In genomic region chr14:59427653-59428578, GRCh38 we compare ENCODE assay signal across 11 cellular contexts.
A peak's percentile ranks its signal among the peaks of the same experiment; 100 is the strongest.
DNase-seq lines count a peak whose midpoint lies in the region; ATAC-seq and FAIRE-seq lines count a peak whose summit lies in the region.
"Had no signal": no experiment of that assay in that cellular context is flagged by ENCODE, and none has a peak within 500 bp of the region (broad histone marks: within the 10 kb centered on the region; RNA-seq: fewer than 3 reads in every experiment).

No MANE protein-coding gene starts in this region.

- H3K27me3 ChIP-seq in subcutaneous abdominal adipose tissue (ENCODE audit: control insufficient read depth in 5 of 5, insufficient read depth in 4 of 5, low read length in 5 of 5), result no peaks in the 10 kb centered on the region

- DNase-seq in NCI-H2171 treated with DMSO at 0.1 percent for 48 hours (lab: John Stamatoyannopoulos, UW), result peak; percentile 41
- peak; percentile 33 for DNase-seq in cerebellar cortex (ENCODE audit: low spot score)
- peak; percentile 20 for DNase-seq in kidney tubule cell (ENCODE audit: low spot score)
- DNase-seq in NOMO-1 (lab: John Stamatoyannopoulos, UW; ENCODE audit: unreplicated experiment in 2 of 2), result no peak
- DNase-seq in urothelium cell line (ENCODE audit: low spot score), result no peak
- DNase-seq: activated CD8-positive, alpha-beta memory T cell treated with anti-CD3 and anti-CD28 coated beads, Interleukin-2, amount 50 U/mL, for 48 hours; naive thymus-derived CD4-positive, alpha-beta T cell; NCI-H526 treated with DMSO at 0.1 percent for 48 hours; T-helper 17 cell had no signal

- peaks cover 10 to 43% (median 37%) of the 10 kb centered on the region in 5 donors for H3K4me1 ChIP-seq in subcutaneous abdominal adipose tissue (ENCODE audit: control insufficient read depth in 5 of 5, insufficient read depth in 5 of 5, low read length in 5 of 5)

- ATAC-seq in GM21619 (IDR thresholded peaks at IDR 0.05; ENCODE audit: unreplicated experiment), result no peak
- ATAC-seq: naive thymus-derived CD4-positive, alpha-beta T cell; T-helper 17 cell had no signal

- no peak for FAIRE-seq in urothelium cell line (lab: Jason Lieb, UNC)

- peak overlapping the region; percentile 77 for H3K27ac ChIP-seq in subcutaneous abdominal adipose tissue (ENCODE audit: low read depth, low read length)

- H3K9ac ChIP-seq in subcutaneous abdominal adipose tissue (ENCODE audit: low read length in 5 of 5), result no peak overlapping the region

- no peak overlapping the region for H3K4me3 ChIP-seq in subcutaneous abdominal adipose tissue (ENCODE audit: low read depth in 1 of 5, low read length in 5 of 5)

- H3K36me3 ChIP-seq in subcutaneous abdominal adipose tissue (ENCODE audit: control insufficient read depth in 5 of 5, insufficient read depth in 5 of 5, low read length in 5 of 5), result peaks cover 0 to 5% (median 0%) of the 10 kb centered on the region in 5 donors

- no peaks in the 10 kb centered on the region for H3K9me3 ChIP-seq in subcutaneous abdominal adipose tissue (ENCODE audit: control insufficient read depth in 5 of 5, low read length in 5 of 5)

Comparison
In these comparisons a context has a peak if more than half of its experiments do, and no peak if none do; other contexts are left out.
1. DNase-seq: peak in NCI-H2171 treated with DMSO at 0.1 percent for 48 hours (single experiment), cerebellar cortex (single experiment) and kidney tubule cell (single experiment); none in NOMO-1 (0 of 2) and urothelium cell line (single experiment).